In the genomic region with DNA sequence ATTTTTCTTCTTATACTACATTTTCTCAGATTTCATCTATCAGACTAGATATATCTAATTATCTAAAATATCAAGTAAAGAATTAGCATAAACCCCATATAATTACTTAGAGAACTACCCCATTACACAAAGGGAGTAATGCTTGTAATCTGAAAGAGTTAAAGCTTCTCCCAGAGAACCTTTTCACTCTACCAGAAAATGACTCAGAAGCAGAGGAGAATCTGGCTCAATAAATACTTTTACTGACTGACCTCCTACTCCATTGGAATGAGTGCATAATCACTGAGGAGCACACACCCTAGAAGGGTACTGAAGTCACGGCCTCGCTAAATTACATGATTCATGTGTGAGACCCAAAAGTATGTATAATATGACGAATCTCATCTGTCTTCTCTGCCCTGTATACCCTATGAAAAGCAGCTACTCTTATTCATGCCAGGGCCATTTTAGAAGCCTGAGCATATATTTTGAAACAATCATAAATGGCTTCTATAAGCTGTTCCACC, we compare ENCODE assay signal across 8 cellular contexts. TPM values are rescaled to one million over a fixed set of nuclear protein-coding genes. Genes with fewer than 3 reads are reported as not detected.
A peak's percentile ranks its signal among the peaks of the same experiment; 100 is the strongest.
DNase-seq lines count a peak whose midpoint lies in the region; ATAC-seq lines count a peak whose summit lies in the region.

No MANE protein-coding gene starts in this region.

- no peaks in the 10 kb centered on the region for H3K9me3 ChIP-seq in mucosa of rectum (ENCODE audit: control insufficient read depth in 2 of 2, low read length in 2 of 2)

- no peaks in the 10 kb centered on the region for H3K9me3 Mint-ChIP-seq in dendritic cell treated with granulocyte-macrophage colony-stimulating factor and Interleukin-4, amounts not matched to agents 40 ng/mL and 50 ng/mL, for 4 days

- H3K36me3 ChIP-seq in ACC112 (ENCODE audit: insufficient read depth, low read length) (no peaks in the 10 kb centered on the region), mucosa of rectum (ENCODE audit: control insufficient read depth in 2 of 2, insufficient read depth in 2 of 2, low read length in 2 of 2) (no peaks in the 10 kb centered on the region)

- H3K9ac ChIP-seq in mucosa of rectum (ENCODE audit: low read depth in 1 of 2, low read length in 2 of 2), result no peak overlapping the region

- no peaks in the 10 kb centered on the region for H3K27me3 Mint-ChIP-seq in dendritic cell treated with granulocyte-macrophage colony-stimulating factor and Interleukin-4, amounts not matched to agents 40 ng/mL and 50 ng/mL, for 4 days

- H3K4me1 Mint-ChIP-seq in dendritic cell treated with granulocyte-macrophage colony-stimulating factor and Interleukin-4, amounts not matched to agents 40 ng/mL and 50 ng/mL, for 4 days (ENCODE audit: low read depth), result peaks cover 32% of the 10 kb centered on the region

- DNase-seq in M059J (ENCODE audit: low read depth), result peak; percentile 97
- no peak for DNase-seq in NCI-H1417 treated with DMSO at 0.1 percent for 48 hours (lab: John Stamatoyannopoulos, UW)
- DNase-seq in hypothalamus (lab: John Stamatoyannopoulos, UW), result no peak

- H3K27ac ChIP-seq in ACC112 (ENCODE audit: low read depth, low read length), result peak overlapping the region; percentile 100
- peak overlapping the region; percentile 39 to 60 for H3K27ac ChIP-seq in mucosa of rectum (ENCODE audit: low read depth in 2 of 2, low read length in 2 of 2)

- H2AFZ ChIP-seq in ACC112 (ENCODE audit: low read length, unreplicated experiment), result no peak overlapping the region

- H3K27ac Mint-ChIP-seq in dendritic cell treated with granulocyte-macrophage colony-stimulating factor and Interleukin-4, amounts not matched to agents 40 ng/mL and 50 ng/mL, for 4 days, result peak overlapping the region; percentile 78

- H3K36me3 Mint-ChIP-seq in dendritic cell treated with granulocyte-macrophage colony-stimulating factor and Interleukin-4, amounts not matched to agents 40 ng/mL and 50 ng/mL, for 4 days (ENCODE audit: low read depth), result peaks cover 6% of the 10 kb centered on the region

- H3K4me3 ChIP-seq in ACC112 (ENCODE audit: low read depth, low read length) (peak overlapping the region; percentile 63), mucosa of rectum (ENCODE audit: low read length in 2 of 2) (no peak overlapping the region)

- no peak for ATAC-seq in GM18867 (IDR thresholded peaks at IDR 0.05; ENCODE audit: unreplicated experiment)
- no peak for ATAC-seq in HG03135 (IDR thresholded peaks at IDR 0.05; ENCODE audit: unreplicated experiment)

- no peak overlapping the region for H3K4me3 Mint-ChIP-seq in dendritic cell treated with granulocyte-macrophage colony-stimulating factor and Interleukin-4, amounts not matched to agents 40 ng/mL and 50 ng/mL, for 4 days

- H3K27me3 ChIP-seq in ACC112 (ENCODE audit: insufficient read depth, low read length) (no peaks in the 10 kb centered on the region), mucosa of rectum (ENCODE audit: control insufficient read depth in 2 of 2, insufficient read depth in 2 of 2, low read length in 2 of 2) (no peaks in the 10 kb centered on the region)

- H3K4me1 ChIP-seq in ACC112 (ENCODE audit: control insufficient read depth, insufficient read depth, low read length, unreplicated experiment) (peaks cover 64% of the 10 kb centered on the region), mucosa of rectum (ENCODE audit: control insufficient read depth in 2 of 2, insufficient read depth in 2 of 2, low read length in 2 of 2) (peaks cover 3 to 12% of the 10 kb centered on the region in 2 donors)

- intact Hi-C loops in dendritic cell treated with granulocyte-macrophage colony-stimulating factor and Interleukin-4, amounts not matched to agents 40 ng/mL and 50 ng/mL, for 4 days (cut with micrococcal nuclease), result no loop called here

- peaks cover 85% of the 10 kb centered on the region for H3K79me2 ChIP-seq in ACC112 (ENCODE audit: control insufficient read depth, insufficient read depth, low read length, unreplicated experiment)

RNA-seq across cellular contexts. Expression of gene DNMBP, which starts 32.8 kb away (rescaled TPM):
- total RNA-seq in M059J (2014; rRNA removed; shearing (Covaris generic)), result 17.4 and 29.4 TPM in 2 replicates
